19 cellular contexts compared by ENCODE assay signal in genomic region chr7:134429481-134429880, GRCh38. TPM values are rescaled to one million over a fixed set of nuclear protein-coding genes. Genes with fewer than 3 reads are reported as not detected.
DNase-seq lines count a peak whose midpoint lies in the region; ATAC-seq, FAIRE-seq and TF ChIP-seq lines count a peak whose summit lies in the region.
"Had no signal": no experiment of that assay in that cellular context is flagged by ENCODE, and none has a peak within 500 bp of the region (broad histone marks: within the 10 kb centered on the region; RNA-seq: fewer than 3 reads in every experiment).

No MANE protein-coding gene starts in this region.

- POLR2A ChIA-PET in HepG2 (lab: Yijun Ruan, JAX), result no interaction called here

- TF ChIP-seq RAD21 in HepG2 (CRISPR knock-in tag; IDR thresholded peaks at IDR 0.05), result no peak

- 43% methylated on average over 6 of the region's 6 CpGs for WGBS in HepG2 (ENCODE audit: low lambda C conversion rate)
- 39% methylated on average over 6 of the region's 6 CpGs for WGBS in right lobe of liver (ENCODE audit: insufficient coverage, low coverage, low lambda C conversion rate, missing lambda C conversion rate)

- BruUV-seq in HepG2 (replicated peaks; lab: Mats Ljungman, UMichigan), result no TSS peak

- no peaks in the 10 kb centered on the region for H4K20me1 ChIP-seq in HepG2 (ENCODE audit: insufficient read depth, low read length)
- H4K20me1 ChIP-seq: BLaER1 had no signal

- intact Hi-C loops in HepG2 (cut with micrococcal nuclease; ENCODE audit: unreplicated experiment), result loop anchor here (10.0 kb wide), 2 partner anchors 415 to 575 kb away; no protein-coding TSS in a partner anchor
- intact Hi-C loops in right lobe of liver (cut with DNase I), result no loop called here
- intact Hi-C loops in breast epithelium (cut with DNase I; ENCODE audit: low total_unique reads), result no loop called here

- H3K9ac ChIP-seq in HepG2 (ENCODE audit: insufficient read depth, low read depth, low read length) (no peak overlapping the region), parathyroid adenoma (no peak overlapping the region)
- H3K9ac ChIP-seq: BLaER1 had no signal

- H3K4me3 ChIP-seq in HepG2 (replicated peaks in 1 of 3; ENCODE audit: insufficient read depth in 1 of 3, low read depth in 2 of 3, low read length in 3 of 3), result no peak overlapping the region
- H3K4me3 ChIP-seq in right lobe of liver, result no peak overlapping the region
- no peak overlapping the region for H3K4me3 ChIP-seq in parathyroid adenoma (ENCODE audit: low read depth, low read length)
- H3K4me3 ChIP-seq in breast epithelium, result no peak overlapping the region
- H3K4me3 ChIP-seq: BLaER1, GM23338 had no signal

- in situ Hi-C loops in HepG2 (cut with HindIII; ENCODE audit: extremely low pct_ligation_motif_present, low pct_unique_long_range_greater_than_20kb), result loop anchor here (10.0 kb wide), 1 partner anchor 285 kb away; no protein-coding TSS in a partner anchor

- no peak for TF ChIP-seq POLR2A in HepG2 (IDR thresholded peaks at IDR 0.05; ENCODE audit: insufficient read depth in 1 of 2, low read depth in 2 of 2, low read length in 2 of 2)
- no peak for TF ChIP-seq POLR2A in right lobe of liver (IDR thresholded peaks at IDR 0.05)
- TF ChIP-seq POLR2A in breast epithelium (IDR thresholded peaks at IDR 0.05), result no peak

- TF ChIP-seq CTCF in HepG2 (CRISPR knock-in tag; IDR thresholded peaks at IDR 0.05) (no peak), right lobe of liver (IDR thresholded peaks at IDR 0.05) (no peak), parathyroid adenoma (IDR thresholded peaks at IDR 0.05) (no peak), breast epithelium (IDR thresholded peaks at IDR 0.05) (no peak)

- H3K9me3 ChIP-seq in HepG2 (ENCODE audit: low read length) (no peaks in the 10 kb centered on the region), right lobe of liver (no peaks in the 10 kb centered on the region), parathyroid adenoma (ENCODE audit: control insufficient read depth, low read length) (no peaks in the 10 kb centered on the region), breast epithelium (no peaks in the 10 kb centered on the region)
- H3K9me3 ChIP-seq: BLaER1 had no signal

- no peak overlapping the region for H2AFZ ChIP-seq in HepG2 (ENCODE audit: low read length)
- peak overlapping the region; percentile 6 for H2AFZ ChIP-seq in parathyroid adenoma
- H2AFZ ChIP-seq: GM23338 had no signal

- no peak for DNase-seq in HepG2 (ENCODE audit: low spot score)
- DNase-seq in right lobe of liver, result no peak
- peak; percentile 64 for DNase-seq in RPMI8226
- no peak for DNase-seq in NCI-H345 (lab: John Stamatoyannopoulos, UW)
- DNase-seq in breast epithelium (ENCODE audit: low spot score in 2 of 2), result no peak
- no peak for DNase-seq in activated T-cell treated with anti-CD3 and anti-CD28 coated beads, Interleukin-2, amount 50 U/mL, for 48 hours
- DNase-seq: CD4-positive, alpha-beta memory T cell; DMS153; DMS79; GDM1; H7; HFFc6; KBM-7 had no signal

- no peak for ATAC-seq in HepG2
- ATAC-seq in right lobe of liver, result no peak
- ATAC-seq: GM23338, HCT116 had no signal

- peaks cover 19% of the 10 kb centered on the region for H3K4me1 ChIP-seq in HepG2 (ENCODE audit: insufficient read depth, low read length)
- no peaks in the 10 kb centered on the region for H3K4me1 ChIP-seq in right lobe of liver
- H3K4me1 ChIP-seq in parathyroid adenoma, result no peaks in the 10 kb centered on the region
- H3K4me1 ChIP-seq in breast epithelium, result no peaks in the 10 kb centered on the region

- no peak for TF ChIP-seq EP300 in HepG2 (IDR thresholded peaks at IDR 0.05; ENCODE audit: low read depth in 2 of 2, low read length in 2 of 2)
- TF ChIP-seq EP300 in HepG2 (CRISPR knock-in tag; IDR thresholded peaks at IDR 0.05; ENCODE audit: borderline replicate concordance), result no peak

- H3K79me2 ChIP-seq in HepG2 (ENCODE audit: insufficient read depth, low read length) (no peaks in the 10 kb centered on the region), parathyroid adenoma (no peaks in the 10 kb centered on the region)

- H3K27me3 ChIP-seq in HepG2 (ENCODE audit: control insufficient read depth in 1 of 2, insufficient read depth in 2 of 2, low read length in 2 of 2) (no peaks in the 10 kb centered on the region), right lobe of liver (no peaks in the 10 kb centered on the region), parathyroid adenoma (ENCODE audit: control insufficient read depth, insufficient read depth, low read length) (no peaks in the 10 kb centered on the region), breast epithelium (no peaks in the 10 kb centered on the region)
- H3K27me3 ChIP-seq: BLaER1 had no signal

- no peak for FAIRE-seq in HepG2 (lab: Jason Lieb, UNC)

- H3K4me2 ChIP-seq in HepG2 (ENCODE audit: low read depth, low read length) (no peak overlapping the region), parathyroid adenoma (ENCODE audit: low read length) (no peak overlapping the region)
- H3K4me2 ChIP-seq: BLaER1, GM23338 had no signal

- H3K27ac ChIP-seq in HepG2 (ENCODE audit: extremely low read length, insufficient read depth, low read length), result no peak overlapping the region
- no peak overlapping the region for H3K27ac ChIP-seq in right lobe of liver
- H3K27ac ChIP-seq in parathyroid adenoma, result no peak overlapping the region
- H3K27ac ChIP-seq in breast epithelium, result no peak overlapping the region
- H3K27ac ChIP-seq: 22Rv1, BLaER1 had no signal

- CTCF ChIA-PET in HepG2 (lab: Yijun Ruan, JAX; ENCODE audit: low intra/inter-chr PET ratio, low total read pairs), result no interaction called here

- no peaks in the 10 kb centered on the region for H3K36me3 ChIP-seq in HepG2 (replicated peaks in 1 of 2; ENCODE audit: control insufficient read depth in 1 of 2, insufficient read depth in 2 of 2, low read length in 2 of 2)
- H3K36me3 ChIP-seq in right lobe of liver, result no peaks in the 10 kb centered on the region
- H3K36me3 ChIP-seq in parathyroid adenoma (ENCODE audit: control insufficient read depth, insufficient read depth, low read length), result no peaks in the 10 kb centered on the region
- H3K36me3 ChIP-seq in breast epithelium, result no peaks in the 10 kb centered on the region
- H3K36me3 ChIP-seq: BLaER1 had no signal

TF ChIP-seq in HepG2, 621 proteins besides CTCF, POLR2A, EP300 and RAD21 (continues in another document):
- TF ChIP-seq FOXK1 (CRISPR knock-in tag; IDR thresholded peaks at IDR 0.05; ENCODE audit: borderline replicate concordance, low read depth), result no peak
- TF ChIP-seq GZF1 (CRISPR knock-in tag; IDR thresholded peaks at IDR 0.05), result no peak
- TF ChIP-seq MAFK (conservative IDR thresholded peaks at IDR 0.05 in 1 of 2, IDR thresholded peaks at IDR 0.05 in 1 of 2; ENCODE audit: low read length in 2 of 2), result peak; percentile 97 to 98
- no peak for TF ChIP-seq SIN3A (IDR thresholded peaks at IDR 0.05; ENCODE audit: borderline replicate concordance, low read depth, low read length)
- no peak for TF ChIP-seq HNRNPK (IDR thresholded peaks at IDR 0.05; ENCODE audit: low read depth, low read length, poor library complexity, severe bottlenecking)
- peak; percentile 98 for TF ChIP-seq MAFF (IDR thresholded peaks at IDR 0.05; ENCODE audit: low read depth, low read length)
- TF ChIP-seq ZNF792 (CRISPR knock-in tag; IDR thresholded peaks at IDR 0.05), result no peak
- TF ChIP-seq ZNF773 (CRISPR knock-in tag; IDR thresholded peaks at IDR 0.05; ENCODE audit: borderline replicate concordance), result no peak

RNA-seq across cellular contexts. Expression of gene AKR1B1, which starts 29.4 kb away (rescaled TPM):
- 89.9 and 123 TPM in 2 replicates for total RNA-seq in HepG2 (2016; rRNA removed; fragmentation: Illumina TruSeq; extraction: Trizol)
- total RNA-seq in HepG2 (2016; cell fraction: cytosol; rRNA removed; fragmentation: Illumina TruSeq; extraction: Trizol; ENCODE audit: low read depth), result 18.6 and 21.8 TPM in 2 replicates
- 90.1 and 128 TPM in 2 replicates for total RNA-seq in HepG2 (2016; cell fraction: insoluble cytoplasmic fraction; rRNA removed; fragmentation: Illumina TruSeq; extraction: Trizol)
- 35.9 and 44.9 TPM in 2 replicates for total RNA-seq in HepG2 (2016; cell fraction: membrane; rRNA removed; fragmentation: Illumina TruSeq; extraction: Trizol)
- 54.7 and 57.3 TPM in 2 replicates for total RNA-seq in HepG2 (2016; cell fraction: nucleus; rRNA removed; fragmentation: Illumina TruSeq; extraction: Trizol)
- 110 and 133 TPM in 2 replicates for polyA plus RNA-seq in HepG2 (2011; rRNA removed)
- polyA plus RNA-seq in HepG2 (2011; cell fraction: cytosol; rRNA removed), result 110 and 134 TPM in 2 replicates
- 174 and 175 TPM in 2 replicates for polyA plus RNA-seq in HepG2 (2011; cell fraction: nucleus; rRNA removed)
- polyA plus RNA-seq in HepG2 (2012), result 75.6 and 118 TPM in 2 replicates
- polyA plus RNA-seq in HepG2 (2016; cell fraction: cytosol; fragmentation: Illumina TruSeq; extraction: Trizol; ENCODE audit: low read depth), result 34.8 and 35.7 TPM in 2 replicates
- polyA plus RNA-seq in HepG2 (2016; cell fraction: insoluble cytoplasmic fraction; fragmentation: Illumina TruSeq; extraction: Trizol; ENCODE audit: low read depth), result 202 TPM in 2 replicates
- 50.2 and 53.2 TPM in 2 replicates for polyA plus RNA-seq in HepG2 (2016; cell fraction: membrane; fragmentation: Illumina TruSeq; extraction: Trizol; ENCODE audit: low read depth)
- polyA plus RNA-seq in HepG2 (2016; cell fraction: nucleus; fragmentation: Illumina TruSeq; extraction: Trizol; ENCODE audit: insufficient read depth, low read depth), result 130 and 138 TPM in 2 replicates
- polyA minus RNA-seq in HepG2 (2011; rRNA and poly(A)+ RNA removed; ENCODE audit: low replicate concordance), result 62.1 and 271 TPM in 2 replicates
- polyA minus RNA-seq in HepG2 (2011; cell fraction: cytosol; rRNA and poly(A)+ RNA removed), result 22.2 and 30.0 TPM in 2 replicates
- 30.1 and 34.6 TPM in 2 replicates for polyA minus RNA-seq in HepG2 (2011; cell fraction: nucleus; rRNA and poly(A)+ RNA removed)
- 10 to 100 TPM in 3 of 6 experiments, 1 to 10 TPM in 3; 6.9 to 18.1 (median 9.7) TPM for total RNA-seq in right lobe of liver
- 100 to 1,000 TPM in 1 of 3 donors, 10 to 100 TPM in 2; 55.0 to 200 (median 57.4) TPM for total RNA-seq in breast epithelium
- total RNA-seq: HT-29 had no signal
